Comparison of ENCODE assay signal across 35 cellular contexts in the genomic region with DNA sequence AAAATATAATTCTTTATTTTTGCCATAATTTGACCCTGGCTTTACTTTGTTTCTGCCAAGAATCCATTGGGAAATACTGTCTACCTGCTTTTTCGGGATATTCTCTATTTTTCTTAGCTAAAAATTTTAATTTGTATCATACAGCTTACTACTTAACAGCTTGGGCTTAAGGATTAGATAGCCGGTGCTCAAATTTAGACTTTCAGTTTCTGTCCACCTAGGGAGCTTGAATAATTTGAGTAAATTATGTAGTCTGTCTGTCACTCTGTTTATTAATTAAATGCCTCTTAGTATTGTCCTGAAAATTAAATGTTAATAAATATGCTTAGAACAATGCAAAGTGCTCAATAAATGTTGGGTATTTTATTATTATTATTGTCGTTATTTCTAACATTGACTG. TPM values are rescaled to one million over a fixed set of nuclear protein-coding genes. Genes with fewer than 3 reads are reported as not detected.
"Had no signal": no experiment of that assay in that cellular context is flagged by ENCODE, and none has a peak within 500 bp of the region (broad histone marks: within the 10 kb centered on the region; RNA-seq: fewer than 3 reads in every experiment).

No MANE protein-coding gene starts in this region.

- H3K4me2 ChIP-seq: SK-N-SH had no signal

- H3K9me2 ChIP-seq: SK-N-SH had no signal

- H3K27me3 ChIP-seq: Peyer's patch had no signal

- DNase-seq: Karpas-422, KG1, NCI-H1048, NCI-H1092 treated with DMSO at 0.1 percent for 48 hours, NCI-H1105 treated with DMSO at 0.1 percent for 48 hours, NCI-H1417, NCI-H1436, NCI-H146, NCI-H1694, NCI-H187, NCI-H1930, NCI-H2029 treated with DMSO at 0.1 percent for 48 hours, NCI-H2081 treated with DMSO at 0.1 percent for 48 hours, NCI-H2107, NCI-H2171, NCI-H226, NCI-H446 treated with DMSO at 0.1 percent for 48 hours, NCI-H510A, NCI-H526, NCI-H69, NCI-H748 treated with DMSO at 0.1 percent for 48 hours, PC-3, Peyer's patch, Right ventricle myocardium superior, RPMI8226, SHP77 treated with DMSO at 0.1 percent for 48 hours, SK-N-SH, SW 1271, T-cell had no signal

- ATAC-seq: K562, PC-3, T-cell had no signal

- H3K9ac ChIP-seq: SK-N-SH had no signal

- H3K4me3 ChIP-seq: K562, Peyer's patch, SJSA1 had no signal

- H3K4me1 ChIP-seq: Peyer's patch, SJSA1 had no signal

- H3K36me3 ChIP-seq: Peyer's patch, SJSA1 had no signal

- H3K27ac ChIP-seq: Peyer's patch, SJSA1 had no signal

- H3K9me3 ChIP-seq: Peyer's patch, SJSA1, SK-N-SH had no signal

RNA-seq across cellular contexts. Expression of a gene that starts 6.7 kb away (rescaled TPM):
- total RNA-seq: K562; LHCN-M2; MCF 10A; OCI-LY7; PC-3; Peyer's patch; Right ventricle myocardium superior; SJSA1; T-cell; T-helper 1 cell treated with Interleukin-12 subunit alpha and Interleukin-12 subunit beta and Interleukin-4 antibody, amounts not matched to agents 30 ng/mL and 1 ng/mL, for 36 hours had no signal
- polyA plus RNA-seq: K562, SK-N-SH had no signal
